Comparison of ENCODE assay signal across 10 cellular contexts in the genomic region with DNA sequence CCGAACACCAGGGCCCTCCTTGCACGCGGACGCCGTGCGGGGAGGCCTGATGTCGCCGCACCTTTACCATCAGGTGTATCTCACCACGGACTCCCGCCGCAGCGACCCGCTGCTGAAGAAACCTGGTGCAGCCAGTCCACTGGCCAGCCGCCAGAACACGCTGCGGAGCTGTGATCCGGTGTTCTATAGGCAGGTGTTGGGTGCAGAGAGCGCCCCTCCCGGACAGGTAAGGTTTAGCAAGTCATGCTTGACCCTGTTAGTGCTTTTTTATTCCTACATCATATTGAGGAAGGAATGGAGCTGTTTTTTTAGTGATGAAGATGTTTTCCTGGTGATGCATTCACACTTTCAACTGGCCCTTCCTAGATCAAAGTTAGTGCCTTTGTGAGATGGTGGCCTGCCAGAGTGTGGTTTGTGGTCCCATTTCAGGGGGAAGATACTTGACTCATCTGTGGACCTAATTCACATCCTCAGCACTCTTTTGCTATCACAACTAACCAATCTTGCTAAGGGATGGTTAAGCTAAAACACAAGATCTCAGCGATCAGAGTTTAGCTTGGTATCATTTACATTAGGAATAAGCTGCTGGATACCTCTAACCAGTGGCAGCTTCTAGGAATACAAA. TPM values are rescaled to one million over a fixed set of nuclear protein-coding genes. Genes with fewer than 3 reads are reported as not detected.
DNase-seq lines count a peak whose midpoint lies in the region; ATAC-seq and TF ChIP-seq lines count a peak whose summit lies in the region.
"Had no signal": no experiment of that assay in that cellular context is flagged by ENCODE, and none has a peak within 500 bp of the region (broad histone marks: within the 10 kb centered on the region; RNA-seq: fewer than 3 reads in every experiment).

No MANE protein-coding gene starts in this region.

- H3K27ac ChIP-seq in esophagus squamous epithelium, result no peak overlapping the region
- no peak overlapping the region for H3K27ac ChIP-seq in ovary
- no peak overlapping the region for H3K27ac ChIP-seq in CD8-positive, alpha-beta T cell (ENCODE audit: low read depth, low read length)

- POLR2A ChIA-PET in CD8-positive, alpha-beta T cell (lab: Charles Lee), result no interaction called here

- intact Hi-C loops in esophagus squamous epithelium (cut with DNase I) (loop anchor here (5.0 to 10.0 kb wide), 2 partner anchors 34 to 76 kb away; no protein-coding TSS in a partner anchor), ovary (cut with DNase I) (loop anchor here in 2 of 4 donors (5.0 kb wide), 3 partner anchors 34 to 84 kb away; no protein-coding TSS in a partner anchor)
- intact Hi-C loops in CD8-positive, alpha-beta T cell (cut with DNase I, micrococcal nuclease), result no loop called here

- no peaks in the 10 kb centered on the region for H3K27me3 ChIP-seq in esophagus squamous epithelium
- H3K27me3 ChIP-seq in ovary, result no peaks in the 10 kb centered on the region
- H3K27me3 ChIP-seq in CD8-positive, alpha-beta T cell (ENCODE audit: insufficient read depth, low read length), result peaks cover 19% of the 10 kb centered on the region

- H3K4me1 Mint-ChIP-seq in CD8-positive, alpha-beta T cell (ENCODE audit: low read depth), result peaks cover 22% of the 10 kb centered on the region

- TF ChIP-seq CTCF in esophagus squamous epithelium (IDR thresholded peaks at IDR 0.05), result peak in 4 of 6 experiments; percentile 29 to 64 (median 36)
- TF ChIP-seq CTCF in ovary (IDR thresholded peaks at IDR 0.05), result no peak
- TF ChIP-seq CTCF in CD8-positive, alpha-beta T cell (IDR thresholded peaks at IDR 0.05), result no peak

- CTCF ChIA-PET in CD8-positive, alpha-beta T cell (lab: Charles Lee), result interaction anchor here (0.8 to 0.9 kb wide), 2 partner anchors 34 to 79 kb away, joined by 3 to 4 read pairs; no protein-coding TSS in a partner anchor

- WGBS in esophagus squamous epithelium, 2 donors, result 16 to 18% methylated on average over 7 to 10 of the region's 20 CpGs
- 33 to 43% (median 37%) methylated on average over 20 of the region's 20 CpGs for WGBS in ovary, 3 donors

- ATAC-seq in CD8-positive, alpha-beta T cell, result no peak

- peaks cover 74% of the 10 kb centered on the region for H3K27me3 Mint-ChIP-seq in CD8-positive, alpha-beta T cell (ENCODE audit: low read depth)

- H3K27ac Mint-ChIP-seq in CD8-positive, alpha-beta T cell, result no peak overlapping the region

- no peak for TF ChIP-seq POLR2A in esophagus squamous epithelium (IDR thresholded peaks at IDR 0.05)
- TF ChIP-seq POLR2A in ovary (IDR thresholded peaks at IDR 0.05), result no peak

- H3K36me3 Mint-ChIP-seq in CD8-positive, alpha-beta T cell, result no peaks in the 10 kb centered on the region

- H3K9me3 Mint-ChIP-seq in CD8-positive, alpha-beta T cell, result no peaks in the 10 kb centered on the region

- DNase-seq in DMS53 treated with DMSO at 0.1 percent for 48 hours (lab: John Stamatoyannopoulos, UW; ENCODE audit: unreplicated experiment) (peak; percentile 81), NCI-H2029 treated with DMSO at 0.1 percent for 48 hours (lab: John Stamatoyannopoulos, UW) (peak; percentile 61), esophagus squamous epithelium (lab: John Stamatoyannopoulos, UW) (no peak), ovary (peak in 4 of 5 donors; percentile 39 to 62 (median 53)), NCI-H1436 treated with DMSO at 0.1 percent for 48 hours (lab: John Stamatoyannopoulos, UW) (no peak), KG1 (lab: John Stamatoyannopoulos, UW) (no peak), NOMO-1 treated with dmso at 0.1 percent for 144 hours (lab: John Stamatoyannopoulos, UW; ENCODE audit: unreplicated experiment) (no peak)
- DNase-seq in CD8-positive, alpha-beta T cell, result no peak
- DNase-seq: activated CD8-positive, alpha-beta memory T cell treated with anti-CD3 and anti-CD28 coated beads, Interleukin-2, amount 50 U/mL, for 48 hours; stimulated activated naive CD4-positive, alpha-beta T cell treated with Interleukin-2 at 50 U/mL for 16 hours had no signal

- peak overlapping the region; percentile 2 to 77 (median 72) for H3K4me3 ChIP-seq in esophagus squamous epithelium
- H3K4me3 ChIP-seq in ovary, result peak overlapping the region; percentile 59
- no peak overlapping the region for H3K4me3 ChIP-seq in CD8-positive, alpha-beta T cell (ENCODE audit: low read depth, low read length)

- H3K36me3 ChIP-seq in esophagus squamous epithelium, result no peaks in the 10 kb centered on the region
- H3K36me3 ChIP-seq in ovary, result no peaks in the 10 kb centered on the region
- no peaks in the 10 kb centered on the region for H3K36me3 ChIP-seq in CD8-positive, alpha-beta T cell (ENCODE audit: insufficient read depth, low read length)

- no peaks in the 10 kb centered on the region for H3K9me3 ChIP-seq in esophagus squamous epithelium
- H3K9me3 ChIP-seq in ovary, result no peaks in the 10 kb centered on the region
- no peaks in the 10 kb centered on the region for H3K9me3 ChIP-seq in CD8-positive, alpha-beta T cell (ENCODE audit: low read length)

- H3K4me1 ChIP-seq in esophagus squamous epithelium (peaks cover 15 to 79% (median 34%) of the 10 kb centered on the region in 3 donors), ovary (ENCODE audit: insufficient read depth) (peaks cover 17% of the 10 kb centered on the region)
- peaks cover 20% of the 10 kb centered on the region for H3K4me1 ChIP-seq in CD8-positive, alpha-beta T cell (ENCODE audit: insufficient read depth, low read length)

- no peak overlapping the region for H3K4me3 Mint-ChIP-seq in CD8-positive, alpha-beta T cell

- TF ChIP-seq EP300 in ovary (IDR thresholded peaks at IDR 0.05), result no peak

RNA-seq across cellular contexts. Expression of a gene that starts 2.7 kb away (rescaled TPM):
- total RNA-seq in esophagus squamous epithelium (10 to 100 TPM; 36.6 to 52.5 (median 38.6) TPM), ovary (10 to 100 TPM; 19.6 to 85.3 (median 67.7) TPM)
- 10 to 100 TPM; 63.1 to 92.9 TPM for polyA plus RNA-seq in ovary
- total RNA-seq in CD8-positive, alpha-beta T cell, result not detected

RNA-seq across cellular contexts. Expression of a gene that starts 6.4 kb away (rescaled TPM):
- total RNA-seq in esophagus squamous epithelium (1 to 10 TPM in 3 of 4 donors, under 1 TPM in 1; 0.21 to 3.3 (median 2.1) TPM), ovary (1 to 10 TPM; 1.0 to 4.5 (median 2.4) TPM)
- polyA plus RNA-seq in ovary, result under 1 TPM; 0.22 to 0.32 TPM
- total RNA-seq in CD8-positive, alpha-beta T cell, result not detected

RNA-seq across cellular contexts. Expression of a gene that starts 10.4 kb away (rescaled TPM):
- total RNA-seq in esophagus squamous epithelium (1 to 10 TPM in 3 of 4 donors, under 1 TPM in 1; 0.26 to 1.7 (median 1.5) TPM), ovary (1 to 10 TPM; 1.4 to 3.5 (median 2.0) TPM)
- under 1 TPM; 0.19 to 0.48 TPM for polyA plus RNA-seq in ovary
- total RNA-seq in CD8-positive, alpha-beta T cell, result not detected

RNA-seq across cellular contexts. Expression of a gene that starts 48.1 kb away (rescaled TPM):
- total RNA-seq in esophagus squamous epithelium, result 1 to 10 TPM; 2.0 to 8.0 (median 2.5) TPM
- total RNA-seq in ovary, result 10 to 100 TPM in 1 of 7 donors, 1 to 10 TPM in 6; 6.0 to 10.4 (median 8.2) TPM
- 1 to 10 TPM; 2.0 to 4.5 TPM for polyA plus RNA-seq in ovary
- total RNA-seq in CD8-positive, alpha-beta T cell, result not detected

RNA-seq across cellular contexts. Expression of a gene that starts 57.6 kb away (rescaled TPM):
- total RNA-seq in esophagus squamous epithelium (1 to 10 TPM; 1.1 to 4.2 (median 3.5) TPM), ovary (1 to 10 TPM; 3.2 to 7.7 (median 5.7) TPM)
- polyA plus RNA-seq in ovary, result 1 to 10 TPM; 1.4 to 2.6 TPM
- total RNA-seq in CD8-positive, alpha-beta T cell, result under 1 TPM in 1 of 2 experiments, not detected in 1; 0.08 TPM

Comparison
In these comparisons a context has a peak if more than half of its experiments do, and no peak if none do; other contexts are left out.
1. DNase-seq: peak in DMS53 treated with DMSO at 0.1 percent for 48 hours (single experiment), NCI-H2029 treated with DMSO at 0.1 percent for 48 hours (single experiment) and ovary (4 of 5); none in esophagus squamous epithelium (single experiment), NCI-H1436 treated with DMSO at 0.1 percent for 48 hours (single experiment), KG1 (single experiment), NOMO-1 treated with dmso at 0.1 percent for 144 hours (single experiment) and CD8-positive, alpha-beta T cell (0 of 7).
2. CTCF ChIP-seq: peak in esophagus squamous epithelium (4 of 6); none in ovary (0 of 3) and CD8-positive, alpha-beta T cell (single experiment).
3. RNA of a gene that starts 2.7 kb away (total RNA-seq): 19.6 to 85.3 TPM in ovary and 36.6 to 52.5 TPM in esophagus squamous epithelium; not detected in CD8-positive, alpha-beta T cell; every median in the first group is over 10 times any median in the second.